13 cellular contexts compared by ENCODE assay signal in genomic region chr6:22320750-22321149, GRCh38. TPM values are rescaled to one million over a fixed set of nuclear protein-coding genes. Genes with fewer than 3 reads are reported as not detected.
DNase-seq lines count a peak whose midpoint lies in the region; FAIRE-seq and TF ChIP-seq lines count a peak whose summit lies in the region.
"Had no signal": no experiment of that assay in that cellular context is flagged by ENCODE, and none has a peak within 500 bp of the region (broad histone marks: within the 10 kb centered on the region; RNA-seq: fewer than 3 reads in every experiment).

No MANE protein-coding gene starts in this region.

- peaks cover 39% of the 10 kb centered on the region for H3K4me1 ChIP-seq in SJSA1 (replicated peaks)

- no peaks in the 10 kb centered on the region for H3K9me3 ChIP-seq in SJSA1 (replicated peaks)

- TF ChIP-seq CTCF in fibroblast of villous mesenchyme (IDR thresholded peaks at IDR 0.05; ENCODE audit: insufficient read depth, low read depth, low read length), result no peak

- peak; percentile 89 for FAIRE-seq in H54 (lab: Jason Lieb, UNC)
- FAIRE-seq: K562 had no signal

- intact Hi-C loops in head of caudate nucleus (cut with DNase I), result no loop called here

- no peaks in the 10 kb centered on the region for H3K27me3 ChIP-seq in SJSA1 (replicated peaks)

- TF ChIP-seq POLR2A in H54 (IDR thresholded peaks at IDR 0.05; ENCODE audit: low read depth, low read length), result no peak
- no peak for TF ChIP-seq POLR2A in erythroblast (IDR thresholded peaks at IDR 0.05; ENCODE audit: low read length)

- DNase-seq in H54 (ENCODE audit: insufficient read length, low spot score) (peak; percentile 33), SJSA1 (ENCODE audit: low read depth in 1 of 2, low spot score in 2 of 2) (peak; percentile 85 to 86), fibroblast of villous mesenchyme (ENCODE audit: low read depth) (peak; percentile 67), stromal cell of bone marrow (ENCODE audit: low read depth) (peak; percentile 61), COR-L47 (lab: John Stamatoyannopoulos, UW) (no peak), erythroblast (lab: John Stamatoyannopoulos, UW) (no peak), head of caudate nucleus (no peak)
- DNase-seq: activated CD4-positive, alpha-beta T cell treated with anti-CD3 and anti-CD28 coated beads for 36 hours; DMS79 treated with DMSO at 0.1 percent for 48 hours; effector CD4-positive, alpha-beta T cell; stimulated activated CD4-positive, alpha-beta T cell treated with anti-CD3 and anti-CD28 coated beads, Interleukin-4, amount 100 ng/mL, for 24 hours had no signal

- peak overlapping the region; percentile 94 for H3K27ac ChIP-seq in SJSA1

- H3K36me3 ChIP-seq in SJSA1, result no peaks in the 10 kb centered on the region

- H3K4me3 ChIP-seq in SJSA1 (no peak overlapping the region), fibroblast of villous mesenchyme (ENCODE audit: low read depth, low read length) (no peak overlapping the region)
- H3K4me3 ChIP-seq: K562 had no signal

RNA-seq across cellular contexts. Expression of gene PRL, which starts 23.9 kb away (rescaled TPM):
- not detected in 2 replicates for total RNA-seq in SJSA1 (2014; rRNA removed; shearing (Covaris generic))
- not detected in 2 replicates for total RNA-seq in fibroblast of villous mesenchyme
- total RNA-seq: activated CD4-positive, alpha-beta T cell treated with anti-CD3 and anti-CD28 coated beads for 36 hours; K562; SK-MEL-5 had no signal

Comparison
In these comparisons a context has a peak if more than half of its experiments do, and no peak if none do; other contexts are left out.
1. DNase-seq: peak in H54 (single experiment), SJSA1 (2 of 2), fibroblast of villous mesenchyme (single experiment) and stromal cell of bone marrow (single experiment); none in COR-L47 (single experiment), erythroblast (0 of 2) and head of caudate nucleus (0 of 42).